In genomic region chr11:124376280-124376679, GRCh38 we compare ENCODE assay signal across 1 cellular context.
TF ChIP-seq lines count a peak whose summit lies in the region.

No MANE protein-coding gene starts in this region.

TF ChIP-seq in GM12878, 131 proteins besides CTCF, POLR2A, EP300 and RAD21:
- TF ChIP-seq, protein P1, sequence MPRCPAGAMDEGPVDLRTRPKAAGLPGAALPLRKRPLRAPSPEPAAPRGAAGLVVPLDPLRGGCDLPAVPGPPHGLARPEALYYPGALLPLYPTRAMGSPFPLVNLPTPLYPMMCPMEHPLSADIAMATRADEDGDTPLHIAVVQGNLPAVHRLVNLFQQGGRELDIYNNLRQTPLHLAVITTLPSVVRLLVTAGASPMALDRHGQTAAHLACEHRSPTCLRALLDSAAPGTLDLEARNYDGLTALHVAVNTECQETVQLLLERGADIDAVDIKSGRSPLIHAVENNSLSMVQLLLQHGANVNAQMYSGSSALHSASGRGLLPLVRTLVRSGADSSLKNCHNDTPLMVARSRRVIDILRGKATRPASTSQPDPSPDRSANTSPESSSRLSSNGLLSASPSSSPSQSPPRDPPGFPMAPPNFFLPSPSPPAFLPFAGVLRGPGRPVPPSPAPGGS (IDR thresholded peaks at IDR 0.05; ENCODE audit: borderline replicate concordance, insufficient read depth, low read depth, low read length, poor library complexity, severe bottlenecking), result peak; percentile 54
- no peak for TF ChIP-seq MEF2B (IDR thresholded peaks at IDR 0.05; ENCODE audit: partially characterized antibody, poor library complexity, severe bottlenecking)
- no peak for TF ChIP-seq ATF7 (IDR thresholded peaks at IDR 0.05; ENCODE audit: low read depth)
